ENCODE assay signal across 15 cellular contexts in genomic region chrX:15441464-15441863, GRCh38. TPM values are rescaled to one million over a fixed set of nuclear protein-coding genes. Genes with fewer than 3 reads are reported as not detected.
"Had no signal": no experiment of that assay in that cellular context is flagged by ENCODE, and none has a peak within 500 bp of the region (broad histone marks: within the 10 kb centered on the region; RNA-seq: fewer than 3 reads in every experiment).

No MANE protein-coding gene starts in this region.

- H3K4me1 Mint-ChIP-seq: activated naive CD8-positive, alpha-beta T cell treated with anti-CD3 and anti-CD28 coated beads, Interleukin-2, amount 50 U/mL, for 24 hours; memory B cell; neural crest cell had no signal

- H3K4me3 Mint-ChIP-seq: activated CD4-positive, alpha-beta memory T cell treated with anti-CD3 and anti-CD28 coated beads for 36 hours; activated naive CD8-positive, alpha-beta T cell treated with anti-CD3 and anti-CD28 coated beads, Interleukin-2, amount 50 U/mL, for 24 hours; activated T-cell treated with anti-CD3 and anti-CD28 coated beads, Interleukin-2, amount 50 U/mL, for 72 hours; memory B cell; neural crest cell had no signal

- ATAC-seq: activated naive CD8-positive, alpha-beta T cell treated with anti-CD3 and anti-CD28 coated beads, Interleukin-2, amount 50 U/mL, for 24 hours; activated T-cell treated with anti-CD3 and anti-CD28 coated beads, Interleukin-2, amount 50 U/mL, for 72 hours; left lobe of liver had no signal

- H3K4me1 ChIP-seq: stomach had no signal

- H3K4me3 ChIP-seq: esophagus muscularis mucosa, ovary, skin epidermis, stomach, thoracic aorta had no signal

- DNase-seq: activated CD4-positive, alpha-beta memory T cell treated with anti-CD3 and anti-CD28 coated beads for 36 hours; activated naive CD8-positive, alpha-beta T cell treated with anti-CD3 and anti-CD28 coated beads, Interleukin-2, amount 50 U/mL, for 24 hours; activated T-cell treated with anti-CD3 and anti-CD28 coated beads, Interleukin-2, amount 50 U/mL, for 72 hours; foreskin fibroblast; head of caudate nucleus; ovary; stomach; T-helper 9 cell had no signal

- H3K9me3 ChIP-seq: esophagus muscularis mucosa, ovary, stomach, thoracic aorta had no signal

- H3K27me3 Mint-ChIP-seq: activated CD4-positive, alpha-beta memory T cell treated with anti-CD3 and anti-CD28 coated beads for 36 hours had no signal

- H3K27ac Mint-ChIP-seq: activated CD4-positive, alpha-beta memory T cell treated with anti-CD3 and anti-CD28 coated beads for 36 hours; activated naive CD8-positive, alpha-beta T cell treated with anti-CD3 and anti-CD28 coated beads, Interleukin-2, amount 50 U/mL, for 24 hours; activated T-cell treated with anti-CD3 and anti-CD28 coated beads, Interleukin-2, amount 50 U/mL, for 72 hours; memory B cell had no signal

- H3K36me3 Mint-ChIP-seq: activated CD4-positive, alpha-beta memory T cell treated with anti-CD3 and anti-CD28 coated beads for 36 hours; memory B cell had no signal

- H3K27me3 ChIP-seq: esophagus muscularis mucosa, ovary, stomach had no signal

- H3K36me3 ChIP-seq: esophagus muscularis mucosa, ovary, stomach, thoracic aorta had no signal

- H3K27ac ChIP-seq: esophagus muscularis mucosa, ovary, skin epidermis, stomach, thoracic aorta had no signal

RNA-seq across cellular contexts. Expression of gene VEGFD, which starts 57.3 kb away (rescaled TPM):
- total RNA-seq: activated CD4-positive, alpha-beta memory T cell treated with anti-CD3 and anti-CD28 coated beads for 36 hours; activated T-cell treated with anti-CD3 and anti-CD28 coated beads, Interleukin-2, amount 50 U/mL, for 72 hours; astrocyte had no signal

RNA-seq across cellular contexts. Expression of gene BMX, which starts 59.1 kb away (rescaled TPM):
- total RNA-seq: activated CD4-positive, alpha-beta memory T cell treated with anti-CD3 and anti-CD28 coated beads for 36 hours; activated T-cell treated with anti-CD3 and anti-CD28 coated beads, Interleukin-2, amount 50 U/mL, for 72 hours; astrocyte; neural crest cell had no signal
